In genomic region chr21:32319012-32319411, GRCh38 we compare ENCODE assay signal across 21 cellular contexts. TPM values are rescaled to one million over a fixed set of nuclear protein-coding genes. Genes with fewer than 3 reads are reported as not detected.
DNase-seq lines count a peak whose midpoint lies in the region; ATAC-seq and TF ChIP-seq lines count a peak whose summit lies in the region.
"Had no signal": no experiment of that assay in that cellular context is flagged by ENCODE, and none has a peak within 500 bp of the region (broad histone marks: within the 10 kb centered on the region; RNA-seq: fewer than 3 reads in every experiment).

No MANE protein-coding gene starts in this region.

- H4K91ac ChIP-seq in mesenchymal stem cell (ENCODE audit: low read length), result no peak overlapping the region

- intact Hi-C loops in thyroid gland (cut with DNase I), result no loop called here

- TF ChIP-seq CTCF in endodermal cell (conservative IDR thresholded peaks at IDR 0.05), result no peak
- TF ChIP-seq CTCF in thyroid gland (IDR thresholded peaks at IDR 0.05), result no peak

- no peak overlapping the region for H2BK5ac ChIP-seq in mesenchymal stem cell (ENCODE audit: low read depth, low read length, poor library complexity, severe bottlenecking)

- H2AK5ac ChIP-seq in mesenchymal stem cell (ENCODE audit: low read length, severe bottlenecking), result no peak overlapping the region

- no peak overlapping the region for H2BK12ac ChIP-seq in mesenchymal stem cell (ENCODE audit: low read length in 2 of 2)

- H2BK120ac ChIP-seq in mesenchymal stem cell (ENCODE audit: low read depth, low read length), result no peak overlapping the region

- no peak overlapping the region for H3K4ac ChIP-seq in mesenchymal stem cell (ENCODE audit: low read depth in 1 of 2, low read length in 2 of 2)

- H3K9me3 ChIP-seq in endodermal cell (ENCODE audit: control insufficient read depth, low read length) (no peaks in the 10 kb centered on the region), mesenchymal stem cell (ENCODE audit: control insufficient read depth, low read length) (no peaks in the 10 kb centered on the region), thyroid gland (no peaks in the 10 kb centered on the region)
- H3K9me3 ChIP-seq: HAP-1 had no signal

- no peaks in the 10 kb centered on the region for H3K9me3 Mint-ChIP-seq in endodermal cell
- H3K9me3 Mint-ChIP-seq: CD4-positive, alpha-beta memory T cell; HFFc6 had no signal

- H3K36me3 ChIP-seq in endodermal cell (ENCODE audit: control insufficient read depth, insufficient read depth, low read length) (peaks cover 69% of the 10 kb centered on the region), mesenchymal stem cell (ENCODE audit: control insufficient read depth in 1 of 2, insufficient read depth in 2 of 2, low read depth in 1 of 2, low read length in 2 of 2) (peaks cover 66 to 96% of the 10 kb centered on the region in 2 experiments), thyroid gland (peaks cover 78 to 80% of the 10 kb centered on the region in 2 donors)

- peak overlapping the region; percentile 16 for H3K4me3 Mint-ChIP-seq in endodermal cell
- H3K4me3 Mint-ChIP-seq: CD4-positive, alpha-beta memory T cell; HFFc6 had no signal

- H3K4me1 ChIP-seq in endodermal cell (ENCODE audit: control insufficient read depth, insufficient read depth, low read length) (peaks cover 11% of the 10 kb centered on the region), mesenchymal stem cell (ENCODE audit: control insufficient read depth, insufficient read depth, low read depth, low read length) (peaks cover 32% of the 10 kb centered on the region), thyroid gland (peaks cover 0 to 4% of the 10 kb centered on the region in 2 donors)
- H3K4me1 ChIP-seq: HAP-1 had no signal

- ATAC-seq in left lobe of liver, result no peak

- no peaks in the 10 kb centered on the region for H3K27me3 Mint-ChIP-seq in endodermal cell (ENCODE audit: insufficient read depth)
- H3K27me3 Mint-ChIP-seq: CD4-positive, alpha-beta memory T cell had no signal

- DNase-seq in activated effector memory CD4-positive, alpha-beta T cell treated with anti-CD3 and anti-CD28 coated beads, Interleukin-2, amount 50 U/mL, for 16 hours, result peak; percentile 57
- DNase-seq in activated effector memory CD4-positive, alpha-beta T cell treated with Interleukin-2 at 50 U/mL for 16 hours, result no peak
- DNase-seq in endodermal cell (peak; percentile 38), left lobe of liver (ENCODE audit: low spot score) (peak; percentile 33), mesenchymal stem cell (no peak), thyroid gland (no peak)
- DNase-seq: C1 segment of cervical spinal cord; Calu3; CD4-positive, alpha-beta memory T cell; COR-L47; DMS53; DMS79 treated with DMSO at 0.1 percent for 48 hours; GF-D8; GOT3; HFFc6 had no signal

- H3K27ac ChIP-seq in endodermal cell (ENCODE audit: low read depth, low read length) (no peak overlapping the region), mesenchymal stem cell (ENCODE audit: low read length, poor library complexity, severe bottlenecking) (no peak overlapping the region), thyroid gland (no peak overlapping the region)

- no peak overlapping the region for H4K8ac ChIP-seq in mesenchymal stem cell (ENCODE audit: low read length)

- H3K18ac ChIP-seq in mesenchymal stem cell (ENCODE audit: low read depth in 1 of 2, low read length in 2 of 2), result no peak overlapping the region

- no peak for TF ChIP-seq POLR2A in thyroid gland (IDR thresholded peaks at IDR 0.05)

- H3K4me2 ChIP-seq in mesenchymal stem cell (ENCODE audit: low read length, poor library complexity, severe bottlenecking), result no peak overlapping the region

- no peak overlapping the region for H2BK15ac ChIP-seq in mesenchymal stem cell (ENCODE audit: low read depth, poor library complexity, severe bottlenecking)

- peaks cover 72% of the 10 kb centered on the region for H3K36me3 Mint-ChIP-seq in endodermal cell (ENCODE audit: low read depth)

- no peaks in the 10 kb centered on the region for H3K27me3 ChIP-seq in endodermal cell (ENCODE audit: control insufficient read depth, insufficient read depth, low read length, poor library complexity, severe bottlenecking)
- no peaks in the 10 kb centered on the region for H3K27me3 ChIP-seq in mesenchymal stem cell (ENCODE audit: control insufficient read depth in 1 of 2, insufficient read depth in 1 of 2, low read length in 2 of 2)
- H3K27me3 ChIP-seq in thyroid gland, result no peaks in the 10 kb centered on the region

- no peak overlapping the region for H3K14ac ChIP-seq in mesenchymal stem cell (ENCODE audit: low read length in 2 of 2)

- H3K4me3 ChIP-seq in endodermal cell (ENCODE audit: low read length), result peak overlapping the region; percentile 21
- no peak overlapping the region for H3K4me3 ChIP-seq in mesenchymal stem cell (ENCODE audit: insufficient read depth in 1 of 2, low read depth in 1 of 2, low read length in 2 of 2)
- no peak overlapping the region for H3K4me3 ChIP-seq in thyroid gland (replicated peaks in 1 of 3)
- H3K4me3 ChIP-seq: HAP-1 had no signal

- no peak overlapping the region for H2AFZ ChIP-seq in mesenchymal stem cell (ENCODE audit: low read depth, low read length)

- H3K9ac ChIP-seq in endodermal cell (ENCODE audit: extremely low read depth, low read length, poor library complexity, severe bottlenecking), result no peak overlapping the region
- H3K9ac ChIP-seq in mesenchymal stem cell (ENCODE audit: low read length), result no peak overlapping the region

- peaks cover 13% of the 10 kb centered on the region for H3K4me1 Mint-ChIP-seq in endodermal cell
- H3K4me1 Mint-ChIP-seq: CD4-positive, alpha-beta memory T cell had no signal

- no peak overlapping the region for H3K23ac ChIP-seq in mesenchymal stem cell (ENCODE audit: low read length in 2 of 2)

- H3K79me1 ChIP-seq in mesenchymal stem cell (replicated peaks; ENCODE audit: low read length, poor library complexity, severe bottlenecking), result peaks cover 36% of the 10 kb centered on the region

- WGBS in endodermal cell (ENCODE audit: insufficient coverage in 1 of 2, insufficient read length in 1 of 2), 2 experiments, result 86 to 94% methylated on average over 6 to 7 of the region's 7 CpGs
- WGBS in mesenchymal stem cell, result 98% methylated on average over 7 of the region's 7 CpGs
- WGBS in thyroid gland, 2 donors, result 90 to 97% methylated on average over 4 to 7 of the region's 7 CpGs

- peak overlapping the region; percentile 22 for H3K27ac Mint-ChIP-seq in endodermal cell
- H3K27ac Mint-ChIP-seq: HFFc6 had no signal

RNA-seq across cellular contexts. Expression of gene MRAP, which starts 20.4 kb away (rescaled TPM):
- not detected for total RNA-seq in endodermal cell
- not detected for polyA plus RNA-seq in endodermal cell (2013, experiment 1 of 2)
- polyA plus RNA-seq in endodermal cell (2013, experiment 2 of 2), result not detected
- total RNA-seq in left lobe of liver, result 3.4 TPM
- polyA plus RNA-seq in mesenchymal stem cell (2013, experiment 1 of 2), result not detected
- not detected for polyA plus RNA-seq in mesenchymal stem cell (2013, experiment 2 of 2)
- not detected for total RNA-seq in thyroid gland
- total RNA-seq: A172; A673; Calu3; CD4-positive, alpha-beta memory T cell; Daoy; G401; HFFc6 had no signal
- polyA plus RNA-seq: BJ; CD4-positive, alpha-beta memory T cell had no signal

RNA-seq across cellular contexts. Expression of gene MIS18A, which starts 40.2 kb away (rescaled TPM):
- total RNA-seq in endodermal cell (10 to 100 TPM; 46.4 to 48.3 TPM), left lobe of liver (2.4 TPM), thyroid gland (1 to 10 TPM; 4.8 to 7.1 (median 7.0) TPM)
- polyA plus RNA-seq in endodermal cell (2013, experiment 1 of 2), result 43.2 TPM
- polyA plus RNA-seq in endodermal cell (2013, experiment 2 of 2), result 39.6 TPM
- polyA plus RNA-seq in mesenchymal stem cell (2013, experiment 1 of 2), result 7.5 TPM
- polyA plus RNA-seq in mesenchymal stem cell (2013, experiment 2 of 2), result 8.1 TPM

Comparison
In these comparisons a context has a peak if more than half of its experiments do, and no peak if none do; other contexts are left out.
1. DNase-seq: peak in activated effector memory CD4-positive, alpha-beta T cell treated with anti-CD3 and anti-CD28 coated beads, Interleukin-2, amount 50 U/mL, for 16 hours (single experiment), endodermal cell (single experiment) and left lobe of liver (single experiment); none in activated effector memory CD4-positive, alpha-beta T cell treated with Interleukin-2 at 50 U/mL for 16 hours (single experiment), mesenchymal stem cell (single experiment) and thyroid gland (0 of 2).
2. RNA of gene MIS18A, which starts 40.2 kb away (total RNA-seq): 46.4 to 48.3 TPM in endodermal cell; 4.8 to 7.1 TPM in thyroid gland and 2.4 TPM in left lobe of liver (single experiment); every median in the first group is over 4 times any median in the second.